ENCODE assay signal across 22 cellular contexts in the genomic region with DNA sequence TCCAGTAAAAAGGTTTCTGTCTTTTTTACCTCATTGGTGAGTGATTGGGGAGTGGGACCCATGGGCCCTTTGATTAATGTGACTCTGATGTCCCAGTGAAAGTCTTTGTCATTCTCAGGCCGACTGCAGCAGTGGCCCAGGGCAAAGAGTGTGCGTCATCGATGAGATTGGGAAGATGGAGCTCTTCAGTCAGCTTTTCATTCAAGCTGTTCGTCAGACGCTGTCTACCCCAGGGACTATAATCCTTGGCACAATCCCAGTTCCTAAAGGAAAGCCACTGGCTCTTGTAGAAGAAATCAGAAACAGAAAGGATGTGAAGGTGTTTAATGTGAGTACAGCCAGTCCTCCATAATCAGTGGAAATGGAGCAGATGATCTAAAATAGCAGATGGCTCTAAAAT.
"Had no signal": no experiment of that assay in that cellular context is flagged by ENCODE, and none has a peak within 500 bp of the region (broad histone marks: within the 10 kb centered on the region; RNA-seq: fewer than 3 reads in every experiment).

No MANE protein-coding gene starts in this region.

- DNase-seq: activated CD4-positive, CD25-positive, alpha-beta regulatory T cell treated with anti-CD3 and anti-CD28 coated beads, Interleukin-2, amount 50 U/mL, for 72 hours; activated T-cell treated with anti-CD3 and anti-CD28 coated beads, Interleukin-2, amount 50 U/mL, for 1 hour; cerebellar nuclear complex; head of caudate nucleus; left colon; lower lobe of right lung; mesendoderm; mucosa of descending colon; posterior cingulate gyrus; sigmoid colon; spleen; stimulated activated CD4-positive, alpha-beta T cell treated with anti-CD3 and anti-CD28 coated beads, Interleukin-4, amount 100 ng/mL, for 1 hour; stimulated activated naive CD4-positive, alpha-beta T cell treated with Interleukin-2 at 50 U/mL for 16 hours; tibial artery had no signal

- FAIRE-seq: keratinocyte had no signal

- H3K27ac ChIP-seq: ascending aorta, coronary artery, esophagus muscularis mucosa, gastroesophageal sphincter, lower lobe of right lung, neural progenitor cell, sigmoid colon, spleen, tibial artery, VCaP had no signal

- H3K4me1 ChIP-seq: ascending aorta, neural progenitor cell had no signal

- H3K27ac Mint-ChIP-seq: neural progenitor cell; T-helper 2 cell treated with Interferon-gamma antibody and Interleukin-4, amounts not matched to agents 5 μg/mL and 100 μg/mL, for 36 hours had no signal

- ATAC-seq: left colon, mucosa of descending colon had no signal

- H3K9me3 ChIP-seq: gastroesophageal sphincter had no signal

- H3K4me3 Mint-ChIP-seq: neural progenitor cell; T-helper 2 cell treated with Interferon-gamma antibody and Interleukin-4, amounts not matched to agents 5 μg/mL and 100 μg/mL, for 36 hours had no signal

- H3K4me3 ChIP-seq: ascending aorta, coronary artery, esophagus muscularis mucosa, gastroesophageal sphincter, lower lobe of right lung, mucosa of descending colon, neural progenitor cell, sigmoid colon, spleen, tibial artery had no signal

- H3K27me3 ChIP-seq: ascending aorta, esophagus muscularis mucosa, gastroesophageal sphincter, neural progenitor cell, sigmoid colon, spleen, tibial artery had no signal
